20 cellular contexts compared by ENCODE assay signal in the genomic region with DNA sequence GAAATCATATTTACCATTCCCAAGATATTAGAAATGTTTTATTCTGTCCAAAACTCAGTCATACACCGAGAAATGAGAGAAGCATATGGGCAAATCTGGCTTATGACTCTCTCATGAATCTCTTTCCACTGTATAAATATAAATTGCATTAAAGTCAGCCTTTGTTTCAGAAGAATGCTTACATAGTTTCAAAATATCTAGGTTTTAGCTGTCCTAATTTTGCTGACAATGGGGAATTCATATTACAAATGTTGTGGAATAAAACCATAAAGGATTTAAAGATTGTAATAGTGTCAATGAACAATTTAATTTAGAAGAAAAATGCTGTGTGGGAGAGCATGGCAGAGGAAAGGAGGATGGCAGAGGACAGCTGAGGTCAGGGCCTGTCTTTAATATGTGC.
DNase-seq lines count a peak whose midpoint lies in the region; ATAC-seq, FAIRE-seq and TF ChIP-seq lines count a peak whose summit lies in the region.
"Had no signal": no experiment of that assay in that cellular context is flagged by ENCODE, and none has a peak within 500 bp of the region (broad histone marks: within the 10 kb centered on the region; RNA-seq: fewer than 3 reads in every experiment).

No MANE protein-coding gene starts in this region.

- peak overlapping the region; percentile 3; the same call in 1 of the 2 replicates for H3K27ac ChIP-seq in Panc1 (ENCODE audit: low read length)
- H3K27ac ChIP-seq in OCI-LY7 (ENCODE audit: low read depth, low read length, poor library complexity, severe bottlenecking) = no peak overlapping the region

- no peaks in the 10 kb centered on the region for H3K9me3 ChIP-seq in Panc1 (ENCODE audit: control insufficient read depth, insufficient read depth, low read depth, low read length)
- no peaks in the 10 kb centered on the region for H3K9me3 ChIP-seq in OCI-LY7 (ENCODE audit: low read length)
- H3K9me3 ChIP-seq: BE2C, Caco-2, HAP-1 had no signal

- peak overlapping the region; percentile 47 to 97 (median 66) for H3K27ac Mint-ChIP-seq in nephron
- H3K27ac Mint-ChIP-seq: CD4-positive, CD25-positive, alpha-beta regulatory T cell; CD8-positive, alpha-beta memory T cell had no signal

- POLR2A ChIA-PET in Panc1 (lab: Charles Lee) = no interaction called here
- POLR2A ChIA-PET in OCI-LY7 (lab: Charles Lee) = interaction anchor here (0.6 kb wide), 1 partner anchor 68 kb away, joined by 4 read pairs; no protein-coding TSS in a partner anchor

- no peak overlapping the region for H3K4me2 ChIP-seq in OCI-LY7 (ENCODE audit: low read length)

- no peaks in the 10 kb centered on the region for H3K27me3 ChIP-seq in Panc1 (ENCODE audit: control insufficient read depth, insufficient read depth, low read length)
- H3K27me3 ChIP-seq: BE2C had no signal

- no peak for FAIRE-seq in GM12892 (lab: Jason Lieb, UNC)
- FAIRE-seq: D721Med, G401.6, GM12891, GM18507, H1 had no signal

- H3K4me1 Mint-ChIP-seq in nephron = no peaks in the 10 kb centered on the region
- H3K4me1 Mint-ChIP-seq: CD4-positive, CD25-positive, alpha-beta regulatory T cell; CD8-positive, alpha-beta memory T cell had no signal

- DNase-seq in COLO829 (ENCODE audit: low spot score) (peak; percentile 8), Panc1 (ENCODE audit: low read depth, low spot score) (no peak), foreskin melanocyte (peak; percentile 70), OCI-LY7 (ENCODE audit: low spot score) (no peak), GM12892 (ENCODE audit: insufficient read length) (no peak), NCI-H2196 treated with DMSO at 0.1 percent for 48 hours (lab: John Stamatoyannopoulos, UW; ENCODE audit: unreplicated experiment) (no peak)
- DNase-seq: ACHN; BE2C; C1 segment of cervical spinal cord; Caco-2; CD4-positive, CD25-positive, alpha-beta regulatory T cell; CD8-positive, alpha-beta memory T cell; KBM-7 had no signal

- H3K4me1 ChIP-seq in Panc1 (ENCODE audit: control insufficient read depth, insufficient read depth, low read length) (peaks cover 6% of the 10 kb centered on the region; the same call in 1 of the 2 replicates), OCI-LY7 (ENCODE audit: insufficient read depth, low read length, poor library complexity, severe bottlenecking) (no peaks in the 10 kb centered on the region)
- H3K4me1 ChIP-seq: BE2C, Caco-2 had no signal

- H3K9me3 Mint-ChIP-seq in nephron = no peaks in the 10 kb centered on the region

- H3K27me3 Mint-ChIP-seq in nephron (ENCODE audit: low read depth) = no peaks in the 10 kb centered on the region
- H3K27me3 Mint-ChIP-seq: CD4-positive, CD25-positive, alpha-beta regulatory T cell had no signal

- no peaks in the 10 kb centered on the region for H3K36me3 Mint-ChIP-seq in nephron (ENCODE audit: low read depth)
- H3K36me3 Mint-ChIP-seq: CD4-positive, CD25-positive, alpha-beta regulatory T cell; CD8-positive, alpha-beta memory T cell had no signal

- BruUV-seq in Panc1 (replicated peaks; lab: Mats Ljungman, UMichigan) = no TSS peak
- no TSS peak for BruUV-seq in OCI-LY7 (replicated peaks; lab: Mats Ljungman, UMichigan)

- no peak for ATAC-seq in Panc1

- H3K36me3 ChIP-seq in Panc1 (ENCODE audit: control insufficient read depth, insufficient read depth, low read length) (no peaks in the 10 kb centered on the region), OCI-LY7 (ENCODE audit: insufficient read depth, low read length) (no peaks in the 10 kb centered on the region)
- H3K36me3 ChIP-seq: BE2C, HAP-1 had no signal

- no peak overlapping the region for H3K4me3 ChIP-seq in Panc1 (ENCODE audit: low read depth in 2 of 2, low read length in 2 of 2)
- H3K4me3 ChIP-seq in OCI-LY7 (ENCODE audit: low read depth, low read length, poor library complexity, severe bottlenecking) = no peak overlapping the region
- H3K4me3 ChIP-seq: HAP-1 had no signal

- no peaks in the 10 kb centered on the region for H4K20me1 ChIP-seq in OCI-LY7 (ENCODE audit: insufficient read depth, low read length)

- intact Hi-C loops in Panc1 (cut with micrococcal nuclease; ENCODE audit: unreplicated experiment) (no loop called here), OCI-LY7 (cut with micrococcal nuclease; ENCODE audit: unreplicated experiment) (no loop called here)

- H3K79me2 ChIP-seq in OCI-LY7 (ENCODE audit: insufficient read depth, low read depth, low read length) = no peaks in the 10 kb centered on the region

- H2AFZ ChIP-seq in OCI-LY7 (ENCODE audit: low read length) = no peak overlapping the region

- in situ Hi-C loops in Panc1 (cut with HindIII; ENCODE audit: low pct_unique_long_range_greater_than_20kb, low sequenced_read_pairs) = no loop called here

- H3K9me2 ChIP-seq in OCI-LY7 (ENCODE audit: insufficient read depth, low read length) = no peaks in the 10 kb centered on the region

- CTCF ChIA-PET in Panc1 (lab: Charles Lee) (no interaction called here), OCI-LY7 (lab: Charles Lee; ENCODE audit: unreplicated experiment) (no interaction called here)

- TF ChIP-seq POLR2A in GM12892 (IDR thresholded peaks at IDR 0.05; ENCODE audit: low read depth, low read length) = no peak

- no peak overlapping the region for H3K4me3 Mint-ChIP-seq in nephron
- H3K4me3 Mint-ChIP-seq: CD4-positive, CD25-positive, alpha-beta regulatory T cell; CD8-positive, alpha-beta memory T cell had no signal

- no peak for TF ChIP-seq CTCF in Panc1 (IDR thresholded peaks at IDR 0.05)
- no peak for TF ChIP-seq CTCF in nephron (IDR thresholded peaks at IDR 0.05; ENCODE audit: unreplicated experiment in 3 of 3)
- TF ChIP-seq CTCF in OCI-LY7 (conservative IDR thresholded peaks at IDR 0.05; ENCODE audit: low read length) = no peak

Comparison
In these comparisons a context has a peak if more than half of its experiments do, and no peak if none do; other contexts are left out.
1. DNase-seq: peak in COLO829 (single experiment) and foreskin melanocyte (single experiment); none in Panc1 (single experiment), OCI-LY7 (single experiment), GM12892 (single experiment) and NCI-H2196 treated with DMSO at 0.1 percent for 48 hours (single experiment).